Comparison of ENCODE assay signal across 26 cellular contexts in genomic region chr19:42293966-42294365, GRCh38. TPM values are rescaled to one million over a fixed set of nuclear protein-coding genes. Genes with fewer than 3 reads are reported as not detected.
DNase-seq lines count a peak whose midpoint lies in the region; ATAC-seq and TF ChIP-seq lines count a peak whose summit lies in the region.
"Had no signal": no experiment of that assay in that cellular context is flagged by ENCODE, and none has a peak within 500 bp of the region (broad histone marks: within the 10 kb centered on the region; RNA-seq: fewer than 3 reads in every experiment).

No MANE protein-coding gene starts in this region.

- no peak overlapping the region for H3K4ac ChIP-seq in neuronal stem cell (ENCODE audit: low read length)

- no peak overlapping the region for H3K4me2 ChIP-seq in neuronal stem cell (ENCODE audit: insufficient read depth, low read length, poor library complexity, severe bottlenecking)
- H3K4me2 ChIP-seq: GM23338, KMS-11 had no signal

- no peak overlapping the region for H3K27ac ChIP-seq in heart right ventricle
- no peak overlapping the region for H3K27ac ChIP-seq in neuronal stem cell (replicated peaks; ENCODE audit: low read length)
- H3K27ac ChIP-seq: KMS-11, SJCRH30 had no signal

- peak overlapping the region; percentile 39 for H2BK5ac ChIP-seq in neuronal stem cell (ENCODE audit: low read length)

- H3K79me1 ChIP-seq in neuronal stem cell (ENCODE audit: low read depth, low read length), result peaks cover 13% of the 10 kb centered on the region

- H3K14ac ChIP-seq in neuronal stem cell (ENCODE audit: low read length), result no peak overlapping the region

- peak overlapping the region; percentile 53 for H3K27ac Mint-ChIP-seq in central memory CD8-positive, alpha-beta T cell (ENCODE audit: low read depth)

- H3K9me3 Mint-ChIP-seq in central memory CD8-positive, alpha-beta T cell, result no peaks in the 10 kb centered on the region
- H3K9me3 Mint-ChIP-seq: CD14-positive monocyte, GM23338 had no signal

- H3K4me3 Mint-ChIP-seq in central memory CD8-positive, alpha-beta T cell, result no peak overlapping the region
- H3K4me3 Mint-ChIP-seq: CD14-positive monocyte, GM23338 had no signal

- no peak for TF ChIP-seq CTCF in heart right ventricle (IDR thresholded peaks at IDR 0.05)

- 88 to 94% methylated on average over 14 of the region's 14 CpGs for WGBS in heart right ventricle, 2 donors
- WGBS in neuronal stem cell (ENCODE audit: extremely low coverage in 2 of 2, insufficient read length in 2 of 2, insufficient replicate concordance in 1 of 2), 2 donors, result no CpG with 5 or more reads among the region's 14 CpGs

- H3K36me3 Mint-ChIP-seq in central memory CD8-positive, alpha-beta T cell (ENCODE audit: insufficient read depth), result peaks cover 19% of the 10 kb centered on the region

- peak overlapping the region; percentile 37 for H2AK5ac ChIP-seq in neuronal stem cell (ENCODE audit: low read depth, low read length)

- no peaks in the 10 kb centered on the region for H3K9me3 ChIP-seq in heart right ventricle
- no peaks in the 10 kb centered on the region for H3K9me3 ChIP-seq in neuronal stem cell (replicated peaks in 1 of 2; ENCODE audit: control insufficient read depth in 2 of 2, insufficient read depth in 1 of 2, low read depth in 1 of 2, low read length in 2 of 2)
- H3K9me3 ChIP-seq: BE2C, HAP-1, SJCRH30 had no signal

- H3K27me3 ChIP-seq in heart right ventricle (no peaks in the 10 kb centered on the region), neuronal stem cell (ENCODE audit: control insufficient read depth in 3 of 3, insufficient read depth in 3 of 3, low read depth in 1 of 3, low read length in 3 of 3) (no peaks in the 10 kb centered on the region)
- H3K27me3 ChIP-seq: BE2C, SJCRH30 had no signal

- H3K4me3 ChIP-seq in heart right ventricle, result no peak overlapping the region
- no peak overlapping the region for H3K4me3 ChIP-seq in neuronal stem cell (ENCODE audit: low read length in 2 of 2)
- H3K4me3 ChIP-seq: GM23338, HAP-1, SJCRH30 had no signal

- no peak overlapping the region for H2BK15ac ChIP-seq in neuronal stem cell (ENCODE audit: low read length)

- no peak overlapping the region for H4K8ac ChIP-seq in neuronal stem cell (ENCODE audit: low read depth, low read length)

- H3K4me1 ChIP-seq in heart right ventricle (no peaks in the 10 kb centered on the region), neuronal stem cell (ENCODE audit: control insufficient read depth in 2 of 2, insufficient read depth in 1 of 2, low read depth in 1 of 2, low read length in 2 of 2) (no peaks in the 10 kb centered on the region)
- H3K4me1 ChIP-seq: BE2C, HAP-1, SJCRH30 had no signal

- ATAC-seq in Right ventricle myocardium inferior, result no peak
- ATAC-seq in heart right ventricle, result no peak
- ATAC-seq in central memory CD8-positive, alpha-beta T cell (replicated peaks; ENCODE audit: extremely low read depth, poor library complexity, severe bottlenecking), result no peak
- ATAC-seq: SK-N-SH treated with all-trans-retinoic acid at 6 μM for 48 hours had no signal

- peak overlapping the region; percentile 60 for H3K9ac ChIP-seq in neuronal stem cell (ENCODE audit: low read depth, low read length, poor library complexity)
- H3K9ac ChIP-seq: KMS-11 had no signal

- intact Hi-C loops in Right ventricle myocardium inferior (cut with DNase I), result no loop called here
- intact Hi-C loops in heart right ventricle (cut with DNase I), result loop anchor here in 3 of 10 donors (5.0 to 10.0 kb wide), 2 partner anchors 47 to 159 kb away; partner anchors contain the start of gene POU2F2 (in 1 of the 3)

- no peak overlapping the region for H3K18ac ChIP-seq in neuronal stem cell (ENCODE audit: low read length)

- H2AFZ ChIP-seq in neuronal stem cell (ENCODE audit: low read length), result no peak overlapping the region
- H2AFZ ChIP-seq: GM23338 had no signal

- no peak overlapping the region for H2BK120ac ChIP-seq in neuronal stem cell (ENCODE audit: low read depth, low read length)

- DNase-seq in Right ventricle myocardium inferior (ENCODE audit: missing footprints) (peak; percentile 51), heart right ventricle (no peak), neuronal stem cell (ENCODE audit: low spot score) (no peak), pons (ENCODE audit: low spot score) (no peak), NCI-H1436 (lab: John Stamatoyannopoulos, UW) (no peak)
- no peak for DNase-seq in central memory CD8-positive, alpha-beta T cell (ENCODE audit: low spot score in 2 of 2)
- DNase-seq: 8988T, ACHN, BE2C, Calu3, DMS79 treated with DMSO at 0.1 percent for 48 hours, GF-D8, IMR-90, MM.1S, NCI-H1694 treated with DMSO at 0.1 percent for 48 hours, NCI-H2081 treated with DMSO at 0.1 percent for 48 hours, NCI-H2171, NCI-H226, NCI-H510A, NCI-H69, SJCRH30 had no signal

- H3K23ac ChIP-seq in neuronal stem cell (ENCODE audit: low read depth, low read length, poor library complexity), result peak overlapping the region; percentile 12

- H3K36me3 ChIP-seq in heart right ventricle, result peaks cover 0 to 81% (median 44%) of the 10 kb centered on the region in 9 donors
- peaks cover 69 to 92% of the 10 kb centered on the region in 2 donors for H3K36me3 ChIP-seq in neuronal stem cell (replicated peaks in 1 of 2; ENCODE audit: control insufficient read depth in 2 of 2, insufficient read depth in 2 of 2, low read length in 2 of 2)

- peaks cover 12% of the 10 kb centered on the region for H3K4me1 Mint-ChIP-seq in central memory CD8-positive, alpha-beta T cell

- no peaks in the 10 kb centered on the region for H3K27me3 Mint-ChIP-seq in central memory CD8-positive, alpha-beta T cell

- H4K91ac ChIP-seq in neuronal stem cell (ENCODE audit: low read depth, low read length, poor library complexity), result no peak overlapping the region

- no peak overlapping the region for H2BK12ac ChIP-seq in neuronal stem cell (ENCODE audit: low read length)

RNA-seq across cellular contexts. Expression of gene PRR19, which starts 8.0 kb away (rescaled TPM):
- 0.51 TPM for total RNA-seq in Right ventricle myocardium inferior
- total RNA-seq in heart right ventricle, result under 1 TPM in 4 of 10 donors, not detected in 6; 0.16 to 0.21 (median 0.19) TPM
- polyA plus RNA-seq in heart right ventricle, result under 1 TPM in 1 of 2 donors, not detected in 1; 0.16 TPM
- polyA plus RNA-seq in neuronal stem cell (2013, experiment 1 of 2), result 2.2 TPM
- polyA plus RNA-seq in neuronal stem cell (2013, experiment 2 of 2), result 2.0 TPM

RNA-seq across cellular contexts. Expression of gene PAFAH1B3, which starts 8.5 kb away (rescaled TPM):
- total RNA-seq in Right ventricle myocardium inferior (3.7 TPM), heart right ventricle (1 to 10 TPM; 1.2 to 5.9 (median 2.6) TPM)
- polyA plus RNA-seq in heart right ventricle, result 10 to 100 TPM in 1 of 2 donors, 1 to 10 TPM in 1; 5.0 to 10.4 TPM
- polyA plus RNA-seq in neuronal stem cell (2013, experiment 1 of 2), result 134 TPM
- 128 TPM for polyA plus RNA-seq in neuronal stem cell (2013, experiment 2 of 2)

RNA-seq across cellular contexts. Expression of gene TMEM145, which starts 19.1 kb away (rescaled TPM):
- total RNA-seq in Right ventricle myocardium inferior, result 0.16 TPM
- 1 to 10 TPM in 1 of 10 donors, under 1 TPM in 4, not detected in 5; 0.15 to 1.0 (median 0.49) TPM for total RNA-seq in heart right ventricle
- polyA plus RNA-seq in heart right ventricle, result 1 to 10 TPM in 1 of 2 donors, under 1 TPM in 1; 0.32 to 1.0 TPM
- polyA plus RNA-seq in neuronal stem cell (2013, experiment 1 of 2), result 0.61 TPM
- 0.79 TPM for polyA plus RNA-seq in neuronal stem cell (2013, experiment 2 of 2)
- polyA plus RNA-seq: CD14-positive monocyte had no signal

RNA-seq across cellular contexts. Expression of gene CIC, which starts 24.9 kb away (rescaled TPM):
- total RNA-seq in Right ventricle myocardium inferior, result 34.6 TPM
- total RNA-seq in heart right ventricle, result 10 to 100 TPM; 27.9 to 42.0 (median 32.0) TPM
- 10 to 100 TPM; 17.6 to 39.8 TPM for polyA plus RNA-seq in heart right ventricle
- polyA plus RNA-seq in neuronal stem cell (2013, experiment 1 of 2), result 38.5 TPM
- 37.8 TPM for polyA plus RNA-seq in neuronal stem cell (2013, experiment 2 of 2)

RNA-seq across cellular contexts. Expression of gene MEGF8, which starts 31.5 kb away (rescaled TPM):
- 32.6 TPM for total RNA-seq in Right ventricle myocardium inferior
- 10 to 100 TPM; 33.4 to 44.6 (median 40.4) TPM for total RNA-seq in heart right ventricle
- polyA plus RNA-seq in heart right ventricle, result 10 to 100 TPM; 10.2 to 16.3 TPM
- polyA plus RNA-seq in neuronal stem cell (2013, experiment 1 of 2), result 11.4 TPM
- polyA plus RNA-seq in neuronal stem cell (2013, experiment 2 of 2), result 12.1 TPM
